14 cellular contexts compared by ENCODE assay signal in genomic region chr11:117878939-117879475, GRCh38. TPM values are rescaled to one million over a fixed set of nuclear protein-coding genes. Genes with fewer than 3 reads are reported as not detected.
DNase-seq lines count a peak whose midpoint lies in the region; TF ChIP-seq lines count a peak whose summit lies in the region.
"Had no signal": no experiment of that assay in that cellular context is flagged by ENCODE, and none has a peak within 500 bp of the region (broad histone marks: within the 10 kb centered on the region; RNA-seq: fewer than 3 reads in every experiment).

No MANE protein-coding gene starts in this region.

- DNase-seq in SJCRH30 (no peak), coronary artery (ENCODE audit: low spot score) (peak; percentile 22), osteocyte (ENCODE audit: extremely low spot score, unreplicated experiment) (peak; percentile 48), vagina (ENCODE audit: extremely low spot score in 2 of 2) (peak; percentile 64 to 70), activated gamma-delta T cell (lab: John Stamatoyannopoulos, UW) (no peak), NCI-H510A (lab: John Stamatoyannopoulos, UW) (no peak)
- no peak for DNase-seq in activated naive CD4-positive, alpha-beta T cell (lab: John Stamatoyannopoulos, UW)
- DNase-seq: BE2C; CD4-positive, alpha-beta memory T cell; DMS79; H7 had no signal

- no peak overlapping the region for H3K4me3 Mint-ChIP-seq in osteocyte (ENCODE audit: unreplicated experiment)
- H3K4me3 Mint-ChIP-seq: GM23338 had no signal

- peaks cover 12% of the 10 kb centered on the region for H3K4me1 Mint-ChIP-seq in osteocyte (ENCODE audit: unreplicated experiment)

- H3K9me3 ChIP-seq in SJCRH30 (replicated peaks) (no peaks in the 10 kb centered on the region), vagina (no peaks in the 10 kb centered on the region)
- H3K9me3 ChIP-seq: BE2C had no signal

- no peak overlapping the region for H3K27ac Mint-ChIP-seq in osteocyte (ENCODE audit: unreplicated experiment)
- H3K27ac Mint-ChIP-seq: GM23338 had no signal

- H3K4me1 ChIP-seq in SJCRH30 (peaks cover 34% of the 10 kb centered on the region), vagina (peaks cover 27% of the 10 kb centered on the region)

- no peaks in the 10 kb centered on the region for H3K27me3 ChIP-seq in SJCRH30
- no peaks in the 10 kb centered on the region for H3K27me3 ChIP-seq in vagina
- H3K27me3 ChIP-seq: BE2C had no signal

- H3K4me3 ChIP-seq in SJCRH30 = no peak overlapping the region
- no peak overlapping the region for H3K4me3 ChIP-seq in coronary artery
- H3K4me3 ChIP-seq in vagina = no peak overlapping the region
- H3K4me3 ChIP-seq: GM23338 had no signal

- H3K36me3 ChIP-seq in SJCRH30 = no peaks in the 10 kb centered on the region
- H3K36me3 ChIP-seq in vagina = no peaks in the 10 kb centered on the region
- H3K36me3 ChIP-seq: BE2C had no signal

- no peak for TF ChIP-seq CTCF in coronary artery (IDR thresholded peaks at IDR 0.05)
- no peak for TF ChIP-seq CTCF in osteocyte (IDR thresholded peaks at IDR 0.05)
- TF ChIP-seq CTCF in vagina (IDR thresholded peaks at IDR 0.05) = no peak

- H3K9me3 Mint-ChIP-seq in osteocyte (ENCODE audit: unreplicated experiment) = no peaks in the 10 kb centered on the region
- H3K9me3 Mint-ChIP-seq: CD4-positive, alpha-beta memory T cell; GM23338 had no signal

- TF ChIP-seq POLR2A in vagina (IDR thresholded peaks at IDR 0.05) = no peak

- H3K27me3 Mint-ChIP-seq in osteocyte (ENCODE audit: unreplicated experiment) = peaks cover 78% of the 10 kb centered on the region

- intact Hi-C loops in vagina (cut with DNase I) = no loop called here

- H3K27ac ChIP-seq in SJCRH30 = peak overlapping the region; percentile 80
- no peak overlapping the region for H3K27ac ChIP-seq in coronary artery
- no peak overlapping the region for H3K27ac ChIP-seq in vagina
- H3K27ac ChIP-seq: C4-2B had no signal

- H3K36me3 Mint-ChIP-seq in osteocyte (ENCODE audit: unreplicated experiment) = no peaks in the 10 kb centered on the region
- H3K36me3 Mint-ChIP-seq: CD4-positive, alpha-beta memory T cell had no signal

RNA-seq across cellular contexts. Expression of gene FXYD6, which starts 2.5 kb away (rescaled TPM):
- 86.9 and 90.1 TPM in 2 replicates for total RNA-seq in SJCRH30 (2014; rRNA removed; shearing (Covaris generic))
- total RNA-seq in osteocyte = 0.99 and 1.7 TPM in 2 replicates
- total RNA-seq in vagina = 75.4 TPM
- total RNA-seq: CD4-positive, alpha-beta memory T cell; HT-29 had no signal

RNA-seq across cellular contexts. Expression of gene TMPRSS13, which starts 50.2 kb away (rescaled TPM):
- total RNA-seq in SJCRH30 (2014; rRNA removed; shearing (Covaris generic)) = not detected in 2 replicates
- total RNA-seq in osteocyte (not detected in 2 replicates), vagina (9.6 TPM)

RNA-seq across cellular contexts. Expression of gene FXYD2, which starts 54.5 kb away (rescaled TPM):
- total RNA-seq in SJCRH30 (2014; rRNA removed; shearing (Covaris generic)) = 0.14 and 0.15 TPM in 2 replicates
- 0.91 TPM in 1 of 2 replicates, not detected in the other for total RNA-seq in osteocyte
- 2.7 TPM for total RNA-seq in vagina

Comparison
In these comparisons a context has a peak if more than half of its experiments do, and no peak if none do; other contexts are left out.
1. DNase-seq: peak in coronary artery (single experiment), osteocyte (single experiment) and vagina (2 of 2); none in SJCRH30 (0 of 2), activated gamma-delta T cell (single experiment), activated naive CD4-positive, alpha-beta T cell (0 of 4) and NCI-H510A (single experiment).
2. RNA of gene FXYD6, which starts 2.5 kb away (total RNA-seq): 86.9 to 90.1 TPM in SJCRH30 and 75.4 TPM in vagina (single experiment); 0.99 to 1.7 TPM in osteocyte; every median in the first group is over 10 times any median in the second.
3. RNA of gene TMPRSS13, which starts 50.2 kb away (total RNA-seq): 9.6 TPM in vagina (single experiment); not detected in SJCRH30 and not detected in osteocyte; every median in the first group is over 10 times any median in the second.